In genomic region chr2:241733391-241734207, GRCh38 we compare ENCODE assay signal across 8 cellular contexts. TPM values are rescaled to one million over a fixed set of nuclear protein-coding genes. Genes with fewer than 3 reads are reported as not detected.
DNase-seq lines count a peak whose midpoint lies in the region; ATAC-seq and TF ChIP-seq lines count a peak whose summit lies in the region.

No MANE protein-coding gene starts in this region.

- no peaks in the 10 kb centered on the region for H3K36me3 Mint-ChIP-seq in T-helper 17 cell (ENCODE audit: low read depth)

- in situ Hi-C loops in GM23248 (cut with MboI): no loop called here

- peaks cover 7% of the 10 kb centered on the region for H3K79me2 ChIP-seq in GM23248 (ENCODE audit: insufficient read depth)

- no peak for TF ChIP-seq CTCF in left ventricle myocardium inferior (IDR thresholded peaks at IDR 0.05; ENCODE audit: borderline replicate concordance)

- peak overlapping the region; percentile 61; the same call in 1 of the 2 replicates for H3K9ac ChIP-seq in GM23248

- peaks cover 22% of the 10 kb centered on the region for H3K4me1 Mint-ChIP-seq in T-helper 17 cell

- no peaks in the 10 kb centered on the region for H3K4me1 ChIP-seq in GM23248 (ENCODE audit: insufficient read depth)
- peaks cover 30% of the 10 kb centered on the region for H3K4me1 ChIP-seq in left ventricle myocardium inferior

- H3K36me3 ChIP-seq in GM23248 (ENCODE audit: low read depth): no peaks in the 10 kb centered on the region
- H3K36me3 ChIP-seq in left ventricle myocardium inferior: no peaks in the 10 kb centered on the region

- no peaks in the 10 kb centered on the region for H4K20me1 ChIP-seq in GM23248 (ENCODE audit: insufficient read depth)

- H3K27me3 Mint-ChIP-seq in T-helper 17 cell: no peaks in the 10 kb centered on the region

- H3K27ac Mint-ChIP-seq in T-helper 17 cell: no peak overlapping the region

- H3K27me3 ChIP-seq in GM23248 (replicated peaks; ENCODE audit: insufficient read depth): no peaks in the 10 kb centered on the region
- H3K27me3 ChIP-seq in left ventricle myocardium inferior (ENCODE audit: low read depth): no peaks in the 10 kb centered on the region

- intact Hi-C loops in left ventricle myocardium inferior (cut with micrococcal nuclease): no loop called here

- H3K4me2 ChIP-seq in GM23248 (ENCODE audit: unreplicated experiment): peak overlapping the region; percentile 67

- ATAC-seq in T-helper 17 cell: no peak
- no peak for ATAC-seq in HG03442 (IDR thresholded peaks at IDR 0.05; ENCODE audit: unreplicated experiment)
- ATAC-seq in HG02610 (IDR thresholded peaks at IDR 0.05; ENCODE audit: unreplicated experiment): no peak

- no peak for DNase-seq in GM23248
- no peak for DNase-seq in T-helper 17 cell
- no peak for DNase-seq in left ventricle myocardium inferior
- DNase-seq in skeletal muscle cell (ENCODE audit: low read depth): no peak
- DNase-seq in SK-N-DZ (ENCODE audit: low spot score): no peak
- no peak for DNase-seq in cerebellar cortex (ENCODE audit: low spot score)

- no peaks in the 10 kb centered on the region for H3K9me3 ChIP-seq in GM23248 (ENCODE audit: low read depth)
- H3K9me3 ChIP-seq in T-helper 17 cell (ENCODE audit: control insufficient read depth, low read length, poor library complexity, severe bottlenecking): no peaks in the 10 kb centered on the region
- no peaks in the 10 kb centered on the region for H3K9me3 ChIP-seq in left ventricle myocardium inferior (replicated peaks)

- peak overlapping the region; percentile 93 for H2AFZ ChIP-seq in GM23248

- H3K27ac ChIP-seq in GM23248 (no peak overlapping the region), left ventricle myocardium inferior (replicated peaks) (peak overlapping the region; percentile 94)

- no peaks in the 10 kb centered on the region for H3F3A ChIP-seq in GM23248 (ENCODE audit: insufficient read depth)

- WGBS in GM23248 (ENCODE audit: low coverage in 1 of 2, low lambda C conversion rate in 2 of 2, missing lambda C conversion rate in 2 of 2), 2 experiments: 62% methylated on average over 21 to 22 of the region's 23 CpGs

- no peaks in the 10 kb centered on the region for H3K9me2 ChIP-seq in GM23248 (ENCODE audit: insufficient read depth)

- peak overlapping the region; percentile 87 for H3K4me3 Mint-ChIP-seq in T-helper 17 cell

- H3K4me3 ChIP-seq in GM23248 (peak overlapping the region; percentile 84), left ventricle myocardium inferior (peak overlapping the region; percentile 85), skeletal muscle cell (ENCODE audit: low read depth, low read length) (peak overlapping the region; percentile 72)

RNA-seq across cellular contexts. Expression of gene D2HGDH, which starts 0.8 kb away (rescaled TPM):
- 19.1 and 19.6 TPM in 2 replicates for total RNA-seq in GM23248 (2014; rRNA removed; shearing (Covaris generic))
- 8.3 and 9.7 TPM in 2 replicates for polyA plus RNA-seq in GM23248 (2016; fragmentation: Nextera tagmentation; extraction: Ambion mirVana)
- total RNA-seq in T-helper 17 cell (10 to 100 TPM; 28.0 to 32.6 TPM), left ventricle myocardium inferior (17.8 TPM)
- polyA plus RNA-seq in SK-N-DZ (2014; cell fraction: cytosol; rRNA removed): 19.1 and 20.4 TPM in 2 replicates
- 84.9 and 94.0 TPM in 2 replicates for polyA plus RNA-seq in SK-N-DZ (2014; cell fraction: nucleus; rRNA removed)

RNA-seq across cellular contexts. Expression of gene ING5, which starts 31.8 kb away (rescaled TPM):
- 13.5 and 20.3 TPM in 2 replicates for total RNA-seq in GM23248 (2014; rRNA removed; shearing (Covaris generic))
- 9.8 and 10.8 TPM in 2 replicates for polyA plus RNA-seq in GM23248 (2016; fragmentation: Nextera tagmentation; extraction: Ambion mirVana)
- total RNA-seq in T-helper 17 cell (10 to 100 TPM; 50.2 to 60.8 TPM), left ventricle myocardium inferior (20.0 TPM)
- 40.7 and 62.3 TPM in 2 replicates for polyA plus RNA-seq in SK-N-DZ (2014; cell fraction: cytosol; rRNA removed)
- 96.6 and 142 TPM in 2 replicates for polyA plus RNA-seq in SK-N-DZ (2014; cell fraction: nucleus; rRNA removed)

RNA-seq across cellular contexts. Expression of gene GAL3ST2, which starts 43.0 kb away (rescaled TPM):
- total RNA-seq in GM23248 (2014; rRNA removed; shearing (Covaris generic)): not detected in 2 replicates
- polyA plus RNA-seq in GM23248 (2016; fragmentation: Nextera tagmentation; extraction: Ambion mirVana): not detected in 2 replicates
- 1 to 10 TPM; 2.2 to 2.4 TPM for total RNA-seq in T-helper 17 cell
- total RNA-seq in left ventricle myocardium inferior: not detected
- polyA plus RNA-seq in SK-N-DZ (2014; cell fraction: cytosol; rRNA removed): 0.34 and 2.9 TPM in 2 replicates
- 3.1 and 5.4 TPM in 2 replicates for polyA plus RNA-seq in SK-N-DZ (2014; cell fraction: nucleus; rRNA removed)

RNA-seq across cellular contexts. Expression of gene DTYMK, which starts 47.0 kb away (rescaled TPM):
- total RNA-seq in GM23248 (2014; rRNA removed; shearing (Covaris generic)): 27.9 and 44.6 TPM in 2 replicates
- 78.7 and 82.6 TPM in 2 replicates for polyA plus RNA-seq in GM23248 (2016; fragmentation: Nextera tagmentation; extraction: Ambion mirVana)
- total RNA-seq in T-helper 17 cell (10 to 100 TPM; 11.9 TPM), left ventricle myocardium inferior (10.6 TPM)
- 131 and 155 TPM in 2 replicates for polyA plus RNA-seq in SK-N-DZ (2014; cell fraction: cytosol; rRNA removed)
- 110 and 133 TPM in 2 replicates for polyA plus RNA-seq in SK-N-DZ (2014; cell fraction: nucleus; rRNA removed)
